Comparison of ENCODE assay signal across 19 cellular contexts in the genomic region with DNA sequence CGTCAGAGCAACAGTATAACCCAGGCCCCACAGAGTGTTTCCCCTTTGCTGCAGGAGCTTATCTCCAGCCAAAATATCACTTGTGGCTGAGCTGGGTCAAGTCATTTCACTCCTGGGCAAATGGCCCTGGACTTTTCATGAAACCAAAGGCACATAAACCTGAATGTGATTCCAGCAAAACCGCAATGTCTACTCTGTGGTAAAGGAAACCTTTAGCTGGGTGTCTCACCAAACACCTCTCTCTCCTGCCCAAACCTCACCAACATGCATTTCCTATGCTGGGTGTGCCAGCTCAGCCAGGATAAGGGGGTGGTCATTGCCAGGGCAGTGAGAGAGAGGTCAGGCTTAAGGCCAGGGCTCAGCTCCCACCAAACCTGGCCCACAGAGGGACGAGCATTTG.
"Had no signal": no experiment of that assay in that cellular context is flagged by ENCODE, and none has a peak within 500 bp of the region (broad histone marks: within the 10 kb centered on the region; RNA-seq: fewer than 3 reads in every experiment).

No MANE protein-coding gene starts in this region.

- H3K9me3 ChIP-seq: adrenal gland, body of pancreas, breast epithelium, SJCRH30 had no signal

- H3K27me3 ChIP-seq: adrenal gland, body of pancreas, breast epithelium, SJCRH30 had no signal

- ATAC-seq: activated CD8-positive, alpha-beta T cell treated with anti-CD3 and anti-CD28 coated beads, Interleukin-2, amount 10 ng/mL, durations not matched to agents 7 days and 5 days; body of pancreas; Panc1 had no signal

- H3K4me3 ChIP-seq: adrenal gland, body of pancreas, breast epithelium, SJCRH30, SK-N-MC had no signal

- H3K27ac ChIP-seq: adrenal gland, body of pancreas, breast epithelium, SJCRH30, SK-N-MC had no signal

- H3K36me3 ChIP-seq: adrenal gland, breast epithelium, SJCRH30 had no signal

- H3K4me1 ChIP-seq: adrenal gland, body of pancreas, breast epithelium, SJCRH30 had no signal

- DNase-seq: activated CD4-positive, alpha-beta T cell treated with anti-CD3 and anti-CD28 coated beads, Interleukin-2, amount 10 ng/mL, durations not matched to agents 7 days and 5 days; activated CD4-positive, alpha-beta T cell treated with anti-CD3 and anti-CD28 coated beads, Interleukin-2, amount 50 U/mL, for 48 hours; activated CD8-positive, alpha-beta T cell treated with anti-CD3 and anti-CD28 coated beads, Interleukin-2, amount 10 ng/mL, durations not matched to agents 7 days and 5 days; activated gamma-delta T cell; activated naive CD4-positive, alpha-beta T cell treated with anti-CD3 and anti-CD28 coated beads for 36 hours; activated T-cell treated with anti-CD3 and anti-CD28 coated beads, Interleukin-2, amount 50 U/mL, for 24 hours; adrenal gland; body of pancreas; NCI-H1092; NCI-H1436 treated with DMSO at 0.1 percent for 48 hours; NCI-H1694 treated with DMSO at 0.1 percent for 48 hours; NCI-H2029; NCI-H345; NCI-H524 treated with DMSO at 0.1 percent for 48 hours; SHP77; SJCRH30 had no signal
